Comparison of ENCODE assay signal across 29 cellular contexts in the genomic region with DNA sequence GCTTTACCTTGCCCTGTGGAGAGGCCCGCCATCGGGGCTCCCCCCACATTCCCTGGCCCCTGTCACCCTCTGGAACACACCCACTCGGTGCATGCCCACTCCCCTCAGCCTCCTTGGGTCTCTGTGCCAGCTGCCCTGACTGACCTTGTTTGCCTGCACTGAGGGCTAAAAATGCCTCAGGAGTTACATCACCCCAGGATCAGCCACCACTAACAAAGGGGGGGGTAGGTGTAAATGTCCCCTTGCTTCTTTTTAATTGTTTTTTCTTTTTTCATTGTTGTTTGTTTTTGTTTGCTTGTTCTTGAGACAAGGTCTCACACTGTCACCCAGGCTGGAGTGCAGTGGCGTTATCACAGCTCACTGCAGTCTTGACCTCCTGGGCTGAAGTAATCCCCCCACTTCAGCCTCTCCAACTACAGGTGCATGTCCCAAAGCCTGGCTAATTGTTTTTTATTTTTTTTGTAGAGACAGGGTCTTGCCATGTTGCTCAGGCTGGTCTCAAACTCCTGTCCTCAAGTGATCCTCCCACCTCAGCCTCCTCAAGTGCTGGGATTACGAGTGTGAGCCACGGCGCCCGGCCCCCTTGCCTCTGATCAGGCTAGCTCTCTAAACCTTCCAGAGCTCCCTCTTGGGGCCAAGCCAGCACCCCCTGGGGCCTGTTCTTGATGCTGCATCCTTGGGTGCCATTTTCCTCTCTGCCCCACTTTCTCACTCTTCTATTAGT.
"Had no signal": no experiment of that assay in that cellular context is flagged by ENCODE, and none has a peak within 500 bp of the region (broad histone marks: within the 10 kb centered on the region; RNA-seq: fewer than 3 reads in every experiment).

No MANE protein-coding gene starts in this region.

- H3K36me3 ChIP-seq: colonic mucosa, esophagus squamous epithelium, neural progenitor cell, prostate gland, right lobe of liver, suprapubic skin, transverse colon, upper lobe of right lung, uterus had no signal

- H3K4me2 ChIP-seq: neural progenitor cell, smooth muscle cell had no signal

- H3K9ac ChIP-seq: neural progenitor cell had no signal

- H3K9me3 ChIP-seq: colonic mucosa, esophagus squamous epithelium, prostate gland, right lobe of liver, suprapubic skin, transverse colon, upper lobe of right lung, uterus had no signal

- H2AFZ ChIP-seq: neural progenitor cell had no signal

- H3K27ac ChIP-seq: colonic mucosa, esophagus squamous epithelium, neural progenitor cell, prostate gland, right lobe of liver, suprapubic skin, transverse colon, upper lobe of right lung, uterus had no signal

- H3K4me3 ChIP-seq: colonic mucosa, esophagus squamous epithelium, lung, neural progenitor cell, prostate gland, right lobe of liver, smooth muscle cell, suprapubic skin, transverse colon, upper lobe of right lung, uterus had no signal

- H3K4me1 ChIP-seq: colonic mucosa, esophagus squamous epithelium, prostate gland, right lobe of liver, suprapubic skin, transverse colon, upper lobe of right lung, uterus had no signal

- DNase-seq: colonic mucosa; effector memory CD4-positive, alpha-beta T cell; erythroblast; esophagus squamous epithelium; foreskin melanocyte; glutamatergic neuron; hypothalamus; immature natural killer cell; islet precursor cell; kidney glomerular epithelial cell; left colon; midbrain; naive thymus-derived CD4-positive, alpha-beta T cell; nucleus accumbens; right lobe of liver; stimulated activated CD4-positive, alpha-beta T cell treated with anti-CD3 and anti-CD28 coated beads, Interleukin-12 subunit alpha, Interleukin-12 subunit beta, amount 100 ng/mL, for 4 hours; stimulated activated CD4-positive, alpha-beta T cell treated with anti-CD3 and anti-CD28 coated beads, Interleukin-1b, Interleukin-23, amount 100 ng/mL, for 48 hours; stimulated activated CD4-positive, alpha-beta T cell treated with anti-CD3 and anti-CD28 coated beads, Interleukin-4, amount 100 ng/mL, for 1 hour; stimulated activated CD8-positive, alpha-beta memory T cell treated with anti-CD3 and anti-CD28 coated beads, Interleukin-4, amount 100 ng/mL, for 48 hours; stimulated activated naive CD4-positive, alpha-beta T cell; stimulated activated naive CD8-positive, alpha-beta T cell treated with anti-CD3 and anti-CD28 coated beads, Interleukin-15, amount 100 ng/mL, for 72 hours; transverse colon; upper lobe of right lung; uterus had no signal

- H3K27me3 ChIP-seq: colonic mucosa, neural progenitor cell, right lobe of liver, transverse colon, upper lobe of right lung, uterus had no signal

- ATAC-seq: left colon; naive thymus-derived CD4-positive, alpha-beta T cell; right lobe of liver; stimulated activated naive CD8-positive, alpha-beta T cell treated with anti-CD3 and anti-CD28 coated beads, Interleukin-15, amount 100 ng/mL, for 72 hours; upper lobe of right lung had no signal
